ENCODE assay signal across 19 cellular contexts in genomic region chr4:183081116-183081469, GRCh38.
"Had no signal": no experiment of that assay in that cellular context is flagged by ENCODE, and none has a peak within 500 bp of the region (broad histone marks: within the 10 kb centered on the region; RNA-seq: fewer than 3 reads in every experiment).

No MANE protein-coding gene starts in this region.

- H3K9ac ChIP-seq: KMS-11 had no signal

- H3K4me3 ChIP-seq: adrenal gland, MG63, PC-9 had no signal

- H3K4me1 ChIP-seq: adrenal gland had no signal

- H3K9me3 ChIP-seq: adrenal gland, MG63 had no signal

- H2AFZ ChIP-seq: PC-9 had no signal

- DNase-seq: activated CD4-positive, alpha-beta T cell treated with anti-CD3 and anti-CD28 coated beads for 4 hours; activated CD8-positive, alpha-beta memory T cell treated with anti-CD3 and anti-CD28 coated beads, Interleukin-2, amount 50 U/mL, for 4 hours; activated CD8-positive, alpha-beta T cell treated with anti-CD3 and anti-CD28 coated beads for 36 hours; activated naive CD4-positive, alpha-beta T cell treated with anti-CD3 and anti-CD28 coated beads, Interleukin-2, amount 50 U/mL, for 16 hours; activated naive CD8-positive, alpha-beta T cell treated with anti-CD3 and anti-CD28 coated beads, Interleukin-2, amount 10 ng/mL, durations not matched to agents 7 days and 5 days; adrenal gland; anterior cingulate cortex; MG63; MV-4-11; NCI-H1092 treated with DMSO at 0.1 percent for 48 hours; NCI-H1436; NCI-H1694 treated with DMSO at 0.1 percent for 48 hours; NCI-H2029 treated with DMSO at 0.1 percent for 48 hours; NCI-H510A treated with DMSO at 0.1 percent for 48 hours; PC-9; SIG-M5; T-helper 1 cell; WERI-Rb-1 had no signal

- H3K36me3 ChIP-seq: adrenal gland, MG63, WERI-Rb-1 had no signal

- H3K27me3 ChIP-seq: adrenal gland, MG63 had no signal

- ATAC-seq: activated CD8-positive, alpha-beta T cell treated with anti-CD3 and anti-CD28 coated beads for 36 hours had no signal

- H3K4me2 ChIP-seq: KMS-11, PC-9 had no signal

- H3K27ac ChIP-seq: adrenal gland, KMS-11, PC-9, WERI-Rb-1 had no signal
